Comparison of ENCODE assay signal across 19 cellular contexts in genomic region chrX:9842541-9842940, GRCh38. TPM values are rescaled to one million over a fixed set of nuclear protein-coding genes. Genes with fewer than 3 reads are reported as not detected.
DNase-seq lines count a peak whose midpoint lies in the region; ATAC-seq and TF ChIP-seq lines count a peak whose summit lies in the region.
"Had no signal": no experiment of that assay in that cellular context is flagged by ENCODE, and none has a peak within 500 bp of the region (broad histone marks: within the 10 kb centered on the region; RNA-seq: fewer than 3 reads in every experiment).

No MANE protein-coding gene starts in this region.

- H3K4me3 ChIP-seq in DND-41 (ENCODE audit: low read depth in 1 of 2, low read length in 2 of 2): no peak overlapping the region
- H3K4me3 ChIP-seq in Loucy (ENCODE audit: low read length, poor library complexity, severe bottlenecking): no peak overlapping the region
- no peak overlapping the region for H3K4me3 ChIP-seq in neural progenitor cell
- no peak overlapping the region for H3K4me3 ChIP-seq in adrenal gland
- H3K4me3 ChIP-seq: ovary, SJSA1, spleen, upper lobe of left lung had no signal

- intact Hi-C loops in adrenal gland (cut with DNase I): no loop called here

- no peaks in the 10 kb centered on the region for H3K9me2 ChIP-seq in Loucy (replicated peaks; ENCODE audit: low read depth, low read length)

- DNase-seq in DND-41 (peak; percentile 65), endothelial cell (ENCODE audit: low spot score) (no peak), neural progenitor cell (ENCODE audit: low spot score) (peak; percentile 58), AG08395 (ENCODE audit: low spot score) (no peak), adrenal gland (no peak), Ammon's horn (ENCODE audit: low spot score) (no peak), putamen (ENCODE audit: low spot score) (no peak)
- DNase-seq: activated CD4-positive, alpha-beta T cell treated with anti-CD3 and anti-CD28 coated beads for 36 hours; activated naive CD8-positive, alpha-beta T cell treated with anti-CD3 and anti-CD28 coated beads, Interleukin-2, amount 10 ng/mL, durations not matched to agents 7 days and 5 days; activated T-cell treated with anti-CD3 and anti-CD28 coated beads, Interleukin-2, amount 50 U/mL, for 1 hour; central memory CD4-positive, alpha-beta T cell; NCI-H1694; ovary; spleen; T-helper 9 cell; upper lobe of left lung had no signal

- H3K36me3 ChIP-seq in DND-41 (ENCODE audit: insufficient read depth, low read length): no peaks in the 10 kb centered on the region
- no peaks in the 10 kb centered on the region for H3K36me3 ChIP-seq in Loucy (ENCODE audit: insufficient read depth, low read length)
- no peaks in the 10 kb centered on the region for H3K36me3 ChIP-seq in neural progenitor cell
- H3K36me3 ChIP-seq in adrenal gland (replicated peaks in 1 of 2): no peaks in the 10 kb centered on the region
- H3K36me3 ChIP-seq: ovary, SJSA1, spleen, upper lobe of left lung had no signal

- H3K79me2 ChIP-seq in DND-41 (ENCODE audit: insufficient read depth, low read length) (no peaks in the 10 kb centered on the region), Loucy (ENCODE audit: insufficient read depth, low read length) (no peaks in the 10 kb centered on the region), neural progenitor cell (ENCODE audit: low read depth) (peaks cover 40% of the 10 kb centered on the region)

- H2AFZ ChIP-seq in DND-41 (ENCODE audit: low read depth, low read length) (no peak overlapping the region), Loucy (ENCODE audit: low read length) (no peak overlapping the region), neural progenitor cell (replicated peaks) (no peak overlapping the region)

- no peaks in the 10 kb centered on the region for H3K9me3 ChIP-seq in DND-41 (ENCODE audit: insufficient read depth, low read length, severe bottlenecking)
- H3K9me3 ChIP-seq in Loucy (ENCODE audit: insufficient read depth, low read depth, low read length): no peaks in the 10 kb centered on the region
- H3K9me3 ChIP-seq in neural progenitor cell (ENCODE audit: low read depth): no peaks in the 10 kb centered on the region
- no peaks in the 10 kb centered on the region for H3K9me3 ChIP-seq in adrenal gland (replicated peaks in 1 of 3)
- H3K9me3 ChIP-seq: ovary, SJSA1, spleen, upper lobe of left lung had no signal

- H3K4me2 ChIP-seq in DND-41 (ENCODE audit: insufficient read depth, low read length): no peak overlapping the region
- H3K4me2 ChIP-seq in Loucy (ENCODE audit: low read depth, low read length, poor library complexity, severe bottlenecking): peak overlapping the region; percentile 24
- H3K4me2 ChIP-seq in neural progenitor cell: peak overlapping the region; percentile 30

- H3K4me3 Mint-ChIP-seq in endothelial cell (ENCODE audit: unreplicated experiment): no peak overlapping the region
- peak overlapping the region; percentile 68 for H3K4me3 Mint-ChIP-seq in neural progenitor cell
- H3K4me3 Mint-ChIP-seq: activated CD4-positive, alpha-beta T cell treated with anti-CD3 and anti-CD28 coated beads for 36 hours; activated naive CD8-positive, alpha-beta T cell treated with anti-CD3 and anti-CD28 coated beads, Interleukin-2, amount 10 ng/mL, durations not matched to agents 7 days and 5 days; stimulated activated memory B cell treated with anti-CD40 and anti-IgM and Interleukin-4, amounts not matched to agents 10 μg/mL and 1 μg/mL and 100 μg/mL, for 72 hours had no signal

- H3K9me3 Mint-ChIP-seq in endothelial cell (ENCODE audit: unreplicated experiment) (no peaks in the 10 kb centered on the region), neural progenitor cell (peaks cover 14% of the 10 kb centered on the region)
- H3K9me3 Mint-ChIP-seq: activated naive CD8-positive, alpha-beta T cell treated with anti-CD3 and anti-CD28 coated beads, Interleukin-2, amount 10 ng/mL, durations not matched to agents 7 days and 5 days; stimulated activated memory B cell treated with anti-CD40 and anti-IgM and Interleukin-4, amounts not matched to agents 10 μg/mL and 1 μg/mL and 100 μg/mL, for 72 hours had no signal

- H3K27me3 ChIP-seq in DND-41 (ENCODE audit: insufficient read depth, low read length, poor library complexity): peaks cover 3% of the 10 kb centered on the region
- no peaks in the 10 kb centered on the region for H3K27me3 ChIP-seq in Loucy (ENCODE audit: insufficient read depth, low read length, poor library complexity, severe bottlenecking)
- no peaks in the 10 kb centered on the region for H3K27me3 ChIP-seq in neural progenitor cell
- peaks cover 4% of the 10 kb centered on the region for H3K27me3 ChIP-seq in adrenal gland
- H3K27me3 ChIP-seq: ovary, SJSA1, upper lobe of left lung had no signal

- H3F3A ChIP-seq in Loucy (ENCODE audit: low read depth) (no peaks in the 10 kb centered on the region), neural progenitor cell (ENCODE audit: low read depth) (peaks cover 12% of the 10 kb centered on the region)

- no peak overlapping the region for H3K27ac ChIP-seq in DND-41 (ENCODE audit: low read length)
- H3K27ac ChIP-seq in neural progenitor cell: peak overlapping the region; percentile 50
- H3K27ac ChIP-seq in adrenal gland: no peak overlapping the region
- H3K27ac ChIP-seq: ovary, SJSA1, spleen, upper lobe of left lung had no signal

- H4K20me1 ChIP-seq in DND-41 (ENCODE audit: insufficient read depth, low read length) (no peaks in the 10 kb centered on the region), Loucy (ENCODE audit: insufficient read depth, low read length, poor library complexity, severe bottlenecking) (no peaks in the 10 kb centered on the region), neural progenitor cell (ENCODE audit: low read depth) (peaks cover 31% of the 10 kb centered on the region)

- ATAC-seq in DND-41 (ENCODE audit: insufficient read depth, low read depth): peak; percentile 95
- ATAC-seq: activated CD4-positive, alpha-beta T cell treated with anti-CD3 and anti-CD28 coated beads for 36 hours; stimulated activated memory B cell treated with anti-CD40 and anti-IgM and Interleukin-4, amounts not matched to agents 10 μg/mL and 1 μg/mL and 100 μg/mL, for 72 hours had no signal

- no peak for TF ChIP-seq POLR2A in adrenal gland (IDR thresholded peaks at IDR 0.05)

- H3K4me1 ChIP-seq in DND-41 (ENCODE audit: insufficient read depth, low read length) (peaks cover 6% of the 10 kb centered on the region; the same call in 1 of the 2 replicates), Loucy (ENCODE audit: insufficient read depth, low read length, poor library complexity, severe bottlenecking) (no peaks in the 10 kb centered on the region), neural progenitor cell (peaks cover 11% of the 10 kb centered on the region), adrenal gland (replicated peaks in 1 of 2) (no peaks in the 10 kb centered on the region)
- H3K4me1 ChIP-seq: spleen, upper lobe of left lung had no signal

- TF ChIP-seq CTCF in DND-41 (IDR thresholded peaks at IDR 0.05; ENCODE audit: borderline replicate concordance, extremely low read depth, low read length, poor library complexity, severe bottlenecking): no peak
- no peak for TF ChIP-seq CTCF in Loucy (conservative IDR thresholded peaks at IDR 0.05; ENCODE audit: low read length)
- no peak for TF ChIP-seq CTCF in endothelial cell (IDR thresholded peaks at IDR 0.05; ENCODE audit: unreplicated experiment)
- no peak for TF ChIP-seq CTCF in neural progenitor cell (IDR thresholded peaks at IDR 0.05)
- TF ChIP-seq CTCF in adrenal gland (IDR thresholded peaks at IDR 0.05): no peak

- H3K27ac Mint-ChIP-seq in endothelial cell (ENCODE audit: unreplicated experiment) (peak overlapping the region; percentile 80), neural progenitor cell (peak overlapping the region; percentile 87)
- H3K27ac Mint-ChIP-seq: activated CD4-positive, alpha-beta T cell treated with anti-CD3 and anti-CD28 coated beads for 36 hours; activated naive CD8-positive, alpha-beta T cell treated with anti-CD3 and anti-CD28 coated beads, Interleukin-2, amount 10 ng/mL, durations not matched to agents 7 days and 5 days; stimulated activated memory B cell treated with anti-CD40 and anti-IgM and Interleukin-4, amounts not matched to agents 10 μg/mL and 1 μg/mL and 100 μg/mL, for 72 hours had no signal

- H3K4me1 Mint-ChIP-seq in endothelial cell (ENCODE audit: unreplicated experiment): peaks cover 34% of the 10 kb centered on the region
- H3K4me1 Mint-ChIP-seq in neural progenitor cell: peaks cover 30% of the 10 kb centered on the region
- H3K4me1 Mint-ChIP-seq: activated naive CD8-positive, alpha-beta T cell treated with anti-CD3 and anti-CD28 coated beads, Interleukin-2, amount 10 ng/mL, durations not matched to agents 7 days and 5 days; stimulated activated memory B cell treated with anti-CD40 and anti-IgM and Interleukin-4, amounts not matched to agents 10 μg/mL and 1 μg/mL and 100 μg/mL, for 72 hours had no signal

- H3K27me3 Mint-ChIP-seq in endothelial cell (ENCODE audit: unreplicated experiment) (no peaks in the 10 kb centered on the region), neural progenitor cell (ENCODE audit: insufficient read depth, low read depth) (no peaks in the 10 kb centered on the region)

- WGBS in adrenal gland, 4 donors: 44 to 81% (median 54%) methylated on average over 3 to 6 of the region's 6 CpGs

- H3K36me3 Mint-ChIP-seq in endothelial cell (ENCODE audit: low read depth, unreplicated experiment) (no peaks in the 10 kb centered on the region), neural progenitor cell (peaks cover 5% of the 10 kb centered on the region)
- H3K36me3 Mint-ChIP-seq: activated naive CD8-positive, alpha-beta T cell treated with anti-CD3 and anti-CD28 coated beads, Interleukin-2, amount 10 ng/mL, durations not matched to agents 7 days and 5 days; stimulated activated memory B cell treated with anti-CD40 and anti-IgM and Interleukin-4, amounts not matched to agents 10 μg/mL and 1 μg/mL and 100 μg/mL, for 72 hours had no signal

- no peak overlapping the region for H3K9ac ChIP-seq in DND-41 (ENCODE audit: low read depth, low read length)
- H3K9ac ChIP-seq in Loucy (ENCODE audit: low read depth, low read length, poor library complexity, severe bottlenecking): no peak overlapping the region
- no peak overlapping the region for H3K9ac ChIP-seq in neural progenitor cell

RNA-seq across cellular contexts. Expression of gene SHROOM2, which starts 56.3 kb away (rescaled TPM):
- total RNA-seq in endothelial cell (ENCODE audit: unreplicated experiment) (22.3 TPM), neural progenitor cell (ENCODE audit: low replicate concordance) (9.1 and 11.8 TPM in 2 replicates), adrenal gland (1 to 10 TPM; 2.2 to 7.2 (median 5.9) TPM)
- polyA plus RNA-seq in adrenal gland: 1 to 10 TPM; 1.7 to 3.5 (median 1.8) TPM
- total RNA-seq: activated CD4-positive, alpha-beta T cell treated with anti-CD3 and anti-CD28 coated beads for 36 hours; activated naive CD8-positive, alpha-beta T cell treated with anti-CD3 and anti-CD28 coated beads, Interleukin-2, amount 10 ng/mL, durations not matched to agents 7 days and 5 days had no signal

Comparison
In these comparisons a context has a peak if more than half of its experiments do, and no peak if none do; other contexts are left out.
1. DNase-seq: peak in DND-41 (single experiment) and neural progenitor cell (single experiment); none in endothelial cell (single experiment), AG08395 (single experiment), adrenal gland (0 of 7), Ammon's horn (single experiment) and putamen (single experiment).